In the genomic region with DNA sequence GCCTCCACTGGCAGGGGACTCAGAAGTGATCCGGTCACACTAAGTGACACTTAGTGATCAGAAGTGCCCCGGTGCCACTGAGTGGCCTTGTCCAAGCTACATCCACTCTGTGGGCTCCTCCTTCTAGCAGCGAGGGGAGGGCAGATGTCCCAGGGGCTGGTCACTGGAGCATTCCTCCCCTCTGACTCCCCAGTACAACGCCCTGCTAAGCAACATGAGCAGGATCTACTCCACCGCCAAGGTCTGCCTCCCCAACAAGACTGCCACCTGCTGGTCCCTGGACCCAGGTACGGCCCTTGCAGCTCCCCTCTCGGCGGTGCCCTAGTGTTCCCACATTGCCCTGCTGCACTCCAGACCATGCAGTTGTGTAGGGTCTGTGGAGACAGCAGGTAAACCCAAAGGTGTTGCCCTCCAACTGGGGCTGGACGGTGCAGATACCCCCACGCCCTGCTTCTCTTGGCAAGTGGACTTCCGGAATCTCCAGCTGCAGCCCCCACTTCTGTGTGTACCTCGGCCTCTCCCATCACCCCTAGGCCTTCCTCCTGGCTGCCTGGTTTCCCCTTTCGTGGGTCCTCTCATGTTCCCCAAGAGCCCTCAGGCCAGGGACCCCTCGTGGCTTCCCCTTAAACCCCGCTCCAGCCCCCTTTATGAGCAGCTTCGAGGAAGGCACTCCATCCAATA, we compare ENCODE assay signal across 8 cellular contexts. TPM values are rescaled to one million over a fixed set of nuclear protein-coding genes. Genes with fewer than 3 reads are reported as not detected.
DNase-seq lines count a peak whose midpoint lies in the region; ATAC-seq, FAIRE-seq and TF ChIP-seq lines count a peak whose summit lies in the region.

No MANE protein-coding gene starts in this region.

- no peaks in the 10 kb centered on the region for H3K36me3 Mint-ChIP-seq in T-helper 2 cell treated with Interferon-gamma antibody and Interleukin-4, amounts not matched to agents 5 μg/mL and 100 μg/mL, for 36 hours (ENCODE audit: low read depth)
- no peaks in the 10 kb centered on the region for H3K36me3 Mint-ChIP-seq in astrocyte (ENCODE audit: low read depth, unreplicated experiment)

- H3K4me3 ChIP-seq in GM23248 (no peak overlapping the region), astrocyte (ENCODE audit: insufficient read depth, low read depth, low read length) (no peak overlapping the region), skeletal muscle cell (ENCODE audit: low read depth, low read length) (no peak overlapping the region)

- no peaks in the 10 kb centered on the region for H4K20me1 ChIP-seq in GM23248 (ENCODE audit: insufficient read depth)
- H4K20me1 ChIP-seq in astrocyte (ENCODE audit: insufficient read depth, low read length): peaks cover 3% of the 10 kb centered on the region

- H3K9me3 ChIP-seq in GM23248 (ENCODE audit: low read depth): no peaks in the 10 kb centered on the region
- H3K9me3 ChIP-seq in astrocyte (ENCODE audit: insufficient read depth, low read depth, low read length): no peaks in the 10 kb centered on the region

- TF ChIP-seq CTCF in astrocyte (IDR thresholded peaks at IDR 0.05; ENCODE audit: insufficient read depth, low read depth, low read length): peak; percentile 84

- H2AFZ ChIP-seq in GM23248 (no peak overlapping the region), astrocyte (ENCODE audit: low read depth, low read length) (peak overlapping the region; percentile 29)

- H3K9me2 ChIP-seq in GM23248 (ENCODE audit: insufficient read depth): no peaks in the 10 kb centered on the region

- H3K79me2 ChIP-seq in GM23248 (ENCODE audit: insufficient read depth) (no peaks in the 10 kb centered on the region), astrocyte (ENCODE audit: insufficient read depth, low read length) (no peaks in the 10 kb centered on the region)

- H3K4me2 ChIP-seq in GM23248 (ENCODE audit: unreplicated experiment) (peak overlapping the region; percentile 6), astrocyte (ENCODE audit: low read length) (peak overlapping the region; percentile 50)

- H3K27ac Mint-ChIP-seq in T-helper 2 cell treated with Interferon-gamma antibody and Interleukin-4, amounts not matched to agents 5 μg/mL and 100 μg/mL, for 36 hours: no peak overlapping the region
- H3K27ac Mint-ChIP-seq in astrocyte (ENCODE audit: unreplicated experiment): no peak overlapping the region

- H3K27ac ChIP-seq in GM23248 (no peak overlapping the region), astrocyte (ENCODE audit: low read depth, low read length) (no peak overlapping the region)

- no peak overlapping the region for H3K4me3 Mint-ChIP-seq in T-helper 2 cell treated with Interferon-gamma antibody and Interleukin-4, amounts not matched to agents 5 μg/mL and 100 μg/mL, for 36 hours
- H3K4me3 Mint-ChIP-seq in astrocyte (ENCODE audit: unreplicated experiment): peak overlapping the region; percentile 14

- in situ Hi-C loops in GM23248 (cut with MboI): no loop called here

- FAIRE-seq in astrocyte (lab: Jason Lieb, UNC): peak; percentile 75

- H3K36me3 ChIP-seq in GM23248 (ENCODE audit: low read depth) (no peaks in the 10 kb centered on the region), astrocyte (ENCODE audit: insufficient read depth, low read length) (no peaks in the 10 kb centered on the region)

- DNase-seq in DMS114 treated with DMSO at 0.1 percent for 48 hours (lab: John Stamatoyannopoulos, UW; ENCODE audit: unreplicated experiment) (peak; percentile 27), GM23248 (peak; percentile 98), NCI-H1048 (lab: John Stamatoyannopoulos, UW) (peak; percentile 20), astrocyte (ENCODE audit: low read depth) (peak; percentile 85), hepatic stellate cell (ENCODE audit: low spot score) (peak; percentile 99), skeletal muscle cell (ENCODE audit: low read depth) (peak; percentile 62)
- DNase-seq in T-helper 2 cell treated with Interferon-gamma antibody and Interleukin-4, amounts not matched to agents 5 μg/mL and 100 μg/mL, for 36 hours (ENCODE audit: low spot score): peak; percentile 46

- no peak overlapping the region for H3K9ac ChIP-seq in GM23248
- H3K9ac ChIP-seq in astrocyte (ENCODE audit: low read length): no peak overlapping the region

- H3K27me3 Mint-ChIP-seq in T-helper 2 cell treated with Interferon-gamma antibody and Interleukin-4, amounts not matched to agents 5 μg/mL and 100 μg/mL, for 36 hours (ENCODE audit: low read depth): peaks cover 41% of the 10 kb centered on the region
- peaks cover 57% of the 10 kb centered on the region for H3K27me3 Mint-ChIP-seq in astrocyte (ENCODE audit: low read depth, unreplicated experiment)

- H3K4me1 Mint-ChIP-seq in T-helper 2 cell treated with Interferon-gamma antibody and Interleukin-4, amounts not matched to agents 5 μg/mL and 100 μg/mL, for 36 hours (ENCODE audit: low read depth): no peaks in the 10 kb centered on the region
- no peaks in the 10 kb centered on the region for H3K4me1 Mint-ChIP-seq in astrocyte (ENCODE audit: low read depth, unreplicated experiment)

- H3K4me1 ChIP-seq in GM23248 (ENCODE audit: insufficient read depth): peaks cover 13% of the 10 kb centered on the region
- peaks cover 24% of the 10 kb centered on the region for H3K4me1 ChIP-seq in astrocyte (ENCODE audit: insufficient read depth, low read length)

- H3K9me3 Mint-ChIP-seq in T-helper 2 cell treated with Interferon-gamma antibody and Interleukin-4, amounts not matched to agents 5 μg/mL and 100 μg/mL, for 36 hours: no peaks in the 10 kb centered on the region
- peaks cover 2% of the 10 kb centered on the region for H3K9me3 Mint-ChIP-seq in astrocyte (ENCODE audit: unreplicated experiment)

- 39 to 40% methylated on average over 16 of the region's 16 CpGs for WGBS in GM23248 (ENCODE audit: low coverage in 1 of 2, low lambda C conversion rate in 2 of 2, missing lambda C conversion rate in 2 of 2), 2 experiments

- H3F3A ChIP-seq in GM23248 (ENCODE audit: insufficient read depth): no peaks in the 10 kb centered on the region

- H3K27me3 ChIP-seq in GM23248 (replicated peaks; ENCODE audit: insufficient read depth) (no peaks in the 10 kb centered on the region), astrocyte (ENCODE audit: insufficient read depth, low read length) (peaks cover 6% of the 10 kb centered on the region)

- no peak for ATAC-seq in HG03039 (IDR thresholded peaks at IDR 0.05; ENCODE audit: unreplicated experiment)

RNA-seq across cellular contexts. Expression of gene ACE, which starts 2.1 kb away (rescaled TPM):
- total RNA-seq in GM23248 (2014; rRNA removed; shearing (Covaris generic)): 3.2 and 3.4 TPM in 2 replicates
- 1.6 and 2.2 TPM in 2 replicates for polyA plus RNA-seq in GM23248 (2016; fragmentation: Nextera tagmentation; extraction: Ambion mirVana)
- 0.87 and 1.0 TPM in 2 replicates for total RNA-seq in astrocyte

RNA-seq across cellular contexts. Expression of gene CYB561, which starts 32.8 kb away (rescaled TPM):
- 10.7 and 15.9 TPM in 2 replicates for total RNA-seq in GM23248 (2014; rRNA removed; shearing (Covaris generic))
- 18.4 and 19.1 TPM in 2 replicates for polyA plus RNA-seq in GM23248 (2016; fragmentation: Nextera tagmentation; extraction: Ambion mirVana)
- total RNA-seq in astrocyte: 8.1 and 8.3 TPM in 2 replicates

RNA-seq across cellular contexts. Expression of gene KCNH6, which starts 44.2 kb away (rescaled TPM):
- not detected in 2 replicates for total RNA-seq in GM23248 (2014; rRNA removed; shearing (Covaris generic))
- not detected in 2 replicates for polyA plus RNA-seq in GM23248 (2016; fragmentation: Nextera tagmentation; extraction: Ambion mirVana)
- not detected in 2 replicates for total RNA-seq in astrocyte

Comparison
In these comparisons a context has a peak if more than half of its experiments do, and no peak if none do; other contexts are left out.
1. DNase-seq: peak in every context shown above with its lines; median percentile 99 in hepatic stellate cell; 98 in GM23248; 85 in astrocyte; 62 in skeletal muscle cell; 46 in T-helper 2 cell treated with Interferon-gamma antibody and Interleukin-4, amounts not matched to agents 5 μg/mL and 100 μg/mL, for 36 hours; 27 in DMS114 treated with DMSO at 0.1 percent for 48 hours; 20 in NCI-H1048.